26 cellular contexts compared by ENCODE assay signal in the genomic region with DNA sequence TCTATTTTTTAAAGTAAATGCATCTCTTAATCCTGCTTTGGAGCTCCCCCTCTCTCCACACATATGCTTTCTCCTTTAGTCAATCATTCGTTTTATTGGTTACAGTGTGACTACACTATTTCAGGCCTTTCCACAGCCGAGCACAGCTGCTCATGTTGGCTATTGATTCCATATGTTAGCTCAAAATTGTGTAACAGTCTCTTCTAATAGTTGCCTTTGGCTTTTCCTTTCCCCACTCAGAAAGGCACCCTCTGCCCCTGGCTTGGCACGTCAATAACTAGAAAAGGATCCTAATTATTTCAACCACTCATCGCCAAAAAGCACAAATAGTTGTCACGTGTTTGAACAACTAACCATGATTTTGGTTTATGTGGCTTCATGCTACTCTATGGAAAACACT.
A peak's percentile ranks its signal among the peaks of the same experiment; 100 is the strongest.
DNase-seq lines count a peak whose midpoint lies in the region; ATAC-seq, FAIRE-seq and TF ChIP-seq lines count a peak whose summit lies in the region.
"Had no signal": no experiment of that assay in that cellular context is flagged by ENCODE, and none has a peak within 500 bp of the region (broad histone marks: within the 10 kb centered on the region; RNA-seq: fewer than 3 reads in every experiment).

No MANE protein-coding gene starts in this region.

- H3K18ac ChIP-seq in H1 (ENCODE audit: extremely low read depth, low read length): no peak overlapping the region

- intact Hi-C loops in A673 (cut with micrococcal nuclease; ENCODE audit: unreplicated experiment): no loop called here
- intact Hi-C loops in CD4-positive, alpha-beta T cell (cut with DNase I, micrococcal nuclease): no loop called here

- BruUV-seq in A673 (replicated peaks; lab: Mats Ljungman, UMichigan): no TSS peak

- no peak overlapping the region for H3K4me3 ChIP-seq in A673 (ENCODE audit: low read depth, low read length, poor library complexity, severe bottlenecking)
- peak overlapping the region; percentile 67 for H3K4me3 ChIP-seq in SK-N-MC
- no peak overlapping the region for H3K4me3 ChIP-seq in H1 (ENCODE audit: extremely low read depth in 1 of 4, insufficient read depth in 2 of 4, low read depth in 3 of 4, low read length in 4 of 4)
- H3K4me3 ChIP-seq: BLaER1 treated with 17β-estradiol and CSF1 and Interleukin-3, amounts not matched to agents 10 nM and 100 nM; GM23338; HAP-1 had no signal

- H3K9ac ChIP-seq in SK-N-MC (ENCODE audit: insufficient read length) (no peak overlapping the region), H1 (replicated peaks in 1 of 4; ENCODE audit: extremely low read depth in 1 of 4, low read depth in 3 of 4, low read length in 3 of 4) (no peak overlapping the region)
- H3K9ac ChIP-seq: BLaER1 treated with 17β-estradiol and CSF1 and Interleukin-3, amounts not matched to agents 10 nM and 100 nM had no signal

- peaks cover 5% of the 10 kb centered on the region for H3K9me3 Mint-ChIP-seq in glutamatergic neuron (ENCODE audit: unreplicated experiment)
- no peaks in the 10 kb centered on the region for H3K9me3 Mint-ChIP-seq in CD4-positive, alpha-beta T cell
- H3K9me3 Mint-ChIP-seq: GM23338 had no signal

- H3K9me3 ChIP-seq in A673 (ENCODE audit: low read depth, low read length, poor library complexity, severe bottlenecking) (no peaks in the 10 kb centered on the region), SK-N-MC (ENCODE audit: low read depth, low read length) (no peaks in the 10 kb centered on the region), H1 (ENCODE audit: insufficient read depth in 2 of 2, low read depth in 1 of 2, low read length in 1 of 2) (no peaks in the 10 kb centered on the region)
- H3K9me3 ChIP-seq in CD4-positive, alpha-beta T cell (ENCODE audit: control insufficient read depth, low read length): no peaks in the 10 kb centered on the region
- H3K9me3 ChIP-seq: BE2C; BLaER1 treated with 17β-estradiol and CSF1 and Interleukin-3, amounts not matched to agents 10 nM and 100 nM; HAP-1 had no signal

- H3K23me2 ChIP-seq in H1 (ENCODE audit: low read depth, low read length): no peaks in the 10 kb centered on the region; the same call in 1 of the 2 replicates

- H3K27me3 Mint-ChIP-seq in glutamatergic neuron (ENCODE audit: unreplicated experiment): peaks cover 3% of the 10 kb centered on the region
- peaks cover 5% of the 10 kb centered on the region for H3K27me3 Mint-ChIP-seq in CD4-positive, alpha-beta T cell
- H3K27me3 Mint-ChIP-seq: CD4-positive, alpha-beta memory T cell had no signal

- no peaks in the 10 kb centered on the region for H3K36me3 ChIP-seq in A673 (ENCODE audit: insufficient read depth, low read length, poor library complexity, severe bottlenecking)
- no peaks in the 10 kb centered on the region for H3K36me3 ChIP-seq in SK-N-MC (ENCODE audit: insufficient read depth, low read length)
- H3K36me3 ChIP-seq in H1 (ENCODE audit: control insufficient read depth in 2 of 4, insufficient read depth in 4 of 4, low read length in 3 of 4): no peaks in the 10 kb centered on the region
- H3K36me3 ChIP-seq: BE2C; BLaER1 treated with 17β-estradiol and CSF1 and Interleukin-3, amounts not matched to agents 10 nM and 100 nM; HAP-1 had no signal

- no peak for TF ChIP-seq EP300 in H1 (IDR thresholded peaks at IDR 0.05; ENCODE audit: borderline replicate concordance in 1 of 2, low read depth in 2 of 2, low read length in 2 of 2)

- ATAC-seq in HG03159 (IDR thresholded peaks at IDR 0.05; ENCODE audit: unreplicated experiment): no peak
- ATAC-seq in CD4-positive, alpha-beta T cell (ENCODE audit: poor library complexity): no peak
- ATAC-seq: GM23338 had no signal

- POLR2A ChIA-PET in A673 (lab: Charles Lee; ENCODE audit: low non-redundant PET): no interaction called here
- POLR2A ChIA-PET in H1 (lab: Charles Lee; ENCODE audit: partially characterized antibody): no interaction called here
- POLR2A ChIA-PET in CD4-positive, alpha-beta T cell (lab: Charles Lee): no interaction called here

- peak overlapping the region; percentile 46; the same call in 1 of the 2 replicates for H2AFZ ChIP-seq in H1 (ENCODE audit: low read length)
- H2AFZ ChIP-seq: GM23338 had no signal

- H2AK5ac ChIP-seq in H1 (ENCODE audit: low read depth, low read length): no peak overlapping the region

- TF ChIP-seq CTCF in A673 (conservative IDR thresholded peaks at IDR 0.05; ENCODE audit: low read depth, low read length) (no peak), H1 (IDR thresholded peaks at IDR 0.05; ENCODE audit: control extremely low read depth in 1 of 3, insufficient read depth in 1 of 3, low read depth in 1 of 3, low read length in 3 of 3) (no peak), glutamatergic neuron (IDR thresholded peaks at IDR 0.05; ENCODE audit: partially characterized antibody, unreplicated experiment) (no peak)
- no peak for TF ChIP-seq CTCF in CD4-positive, alpha-beta T cell (IDR thresholded peaks at IDR 0.05)

- DNase-seq in A673 (ENCODE audit: low spot score) (peak; percentile 5), SK-N-MC (ENCODE audit: low read depth, low spot score) (peak; percentile 90), H1 (ENCODE audit: low read depth in 1 of 2, low spot score in 2 of 2) (no peak), glutamatergic neuron (peak; percentile 25), NCI-H2107 (lab: John Stamatoyannopoulos, UW) (no peak)
- no peak for DNase-seq in CD4-positive, alpha-beta T cell
- DNase-seq in activated CD4-positive, CD25-positive, alpha-beta regulatory T cell treated with anti-CD3 and anti-CD28 coated beads, Interleukin-2, amount 50 U/mL, for 72 hours: no peak
- DNase-seq: ACHN; AML-193; BE2C; Calu3; CD4-positive, alpha-beta memory T cell; COR-L47; DMS53; DMS79 treated with DMSO at 0.1 percent for 48 hours; GF-D8 had no signal

- FAIRE-seq in H1 (lab: Jason Lieb, UNC): no peak
- FAIRE-seq: A204.1, GM12891, GM18507, H54 had no signal

- H2BK120ac ChIP-seq in H1 (replicated peaks; ENCODE audit: low read depth, low read length): no peak overlapping the region

- no peaks in the 10 kb centered on the region for H4K20me1 ChIP-seq in H1 (replicated peaks in 1 of 2; ENCODE audit: control insufficient read depth in 1 of 2, insufficient read depth in 2 of 2, low read length in 2 of 2)
- H4K20me1 ChIP-seq: BLaER1 treated with 17β-estradiol and CSF1 and Interleukin-3, amounts not matched to agents 10 nM and 100 nM had no signal

- no peak overlapping the region for H2BK15ac ChIP-seq in H1 (ENCODE audit: low read length)

- H3K27ac ChIP-seq in A673 (ENCODE audit: low read depth, low read length, poor library complexity, severe bottlenecking): no peak overlapping the region
- peak overlapping the region; percentile 89 for H3K27ac ChIP-seq in SK-N-MC
- H3K27ac ChIP-seq in H1 (ENCODE audit: low read depth, low read length): no peak overlapping the region
- H3K27ac ChIP-seq in CD4-positive, alpha-beta T cell (ENCODE audit: low read depth, low read length): no peak overlapping the region
- H3K27ac ChIP-seq: 22Rv1; BLaER1 treated with 17β-estradiol and CSF1 and Interleukin-3, amounts not matched to agents 10 nM and 100 nM had no signal

- no peak for TF ChIP-seq POLR2A in H1 (IDR thresholded peaks at IDR 0.05; ENCODE audit: control extremely low read depth in 1 of 2, low read depth in 2 of 2, low read length in 2 of 2)

- CTCF ChIA-PET in A673 (lab: Charles Lee): no interaction called here
- CTCF ChIA-PET in H1 (lab: Charles Lee; ENCODE audit: partially characterized antibody): interaction anchor here (0.7 to 0.9 kb wide), 2 partner anchors 10 to 305 kb away, joined by 3 to 4 read pairs; no protein-coding TSS in a partner anchor
- CTCF ChIA-PET in CD4-positive, alpha-beta T cell (lab: Charles Lee): no interaction called here

- no peak overlapping the region for H4K5ac ChIP-seq in H1 (ENCODE audit: insufficient read length, low read depth, low read length)

- no peaks in the 10 kb centered on the region for H3K79me2 ChIP-seq in H1 (ENCODE audit: control insufficient read depth in 1 of 2, insufficient read depth in 2 of 2, low read length in 2 of 2)

- H3K14ac ChIP-seq in H1 (ENCODE audit: insufficient read length): no peak overlapping the region

- H2BK5ac ChIP-seq in H1 (ENCODE audit: low read depth, low read length): no peak overlapping the region

- H3K27me3 ChIP-seq in A673 (replicated peaks; ENCODE audit: insufficient read depth, low read depth, low read length, poor library complexity) (no peaks in the 10 kb centered on the region), H1 (replicated peaks in 1 of 4; ENCODE audit: control insufficient read depth in 3 of 4, extremely low read depth in 1 of 4, insufficient read depth in 3 of 4, low read length in 3 of 4) (no peaks in the 10 kb centered on the region)
- no peaks in the 10 kb centered on the region for H3K27me3 ChIP-seq in CD4-positive, alpha-beta T cell (ENCODE audit: control insufficient read depth, insufficient read depth, low read length)
- H3K27me3 ChIP-seq: BE2C; BLaER1 treated with 17β-estradiol and CSF1 and Interleukin-3, amounts not matched to agents 10 nM and 100 nM had no signal

- no peak overlapping the region for H3K56ac ChIP-seq in H1 (replicated peaks; ENCODE audit: insufficient read length, low read depth, low read length)

- H2BK20ac ChIP-seq in H1 (ENCODE audit: low read length): no peak overlapping the region

- no peaks in the 10 kb centered on the region for H3K4me1 ChIP-seq in A673 (ENCODE audit: insufficient read depth, low read length, poor library complexity, severe bottlenecking)
- H3K4me1 ChIP-seq in H1 (replicated peaks in 1 of 4; ENCODE audit: control insufficient read depth in 3 of 4, insufficient read depth in 4 of 4, low read length in 3 of 4): no peaks in the 10 kb centered on the region
- H3K4me1 ChIP-seq: BE2C, HAP-1 had no signal

- H3K36me3 Mint-ChIP-seq in glutamatergic neuron (ENCODE audit: unreplicated experiment): no peaks in the 10 kb centered on the region
- no peaks in the 10 kb centered on the region for H3K36me3 Mint-ChIP-seq in CD4-positive, alpha-beta T cell (ENCODE audit: low read depth)
- H3K36me3 Mint-ChIP-seq: CD14-positive monocyte; CD4-positive, alpha-beta memory T cell had no signal

- no peak overlapping the region for H4K8ac ChIP-seq in H1 (ENCODE audit: extremely low read depth, insufficient read depth, low read length)

- no peak for TF ChIP-seq RAD21 in H1 (IDR thresholded peaks at IDR 0.05 in 1 of 2, conservative IDR thresholded peaks at IDR 0.05 in 1 of 2; ENCODE audit: low read depth in 2 of 2, low read length in 2 of 2)

- H3K79me1 ChIP-seq in H1 (ENCODE audit: low read depth, low read length): no peaks in the 10 kb centered on the region

- no peak overlapping the region for H3K23ac ChIP-seq in H1 (ENCODE audit: insufficient read length)

- H3K4me3 Mint-ChIP-seq in glutamatergic neuron (ENCODE audit: unreplicated experiment): peak overlapping the region; percentile 58
- H3K4me3 Mint-ChIP-seq in CD4-positive, alpha-beta T cell: no peak overlapping the region
- H3K4me3 Mint-ChIP-seq: CD14-positive monocyte; CD4-positive, alpha-beta memory T cell; GM23338 had no signal

- H3K4me2 ChIP-seq in H1 (ENCODE audit: insufficient read depth in 1 of 2, low read depth in 2 of 2, low read length in 2 of 2): no peak overlapping the region
- H3K4me2 ChIP-seq: GM23338 had no signal

- peaks cover 11% of the 10 kb centered on the region for H3K4me1 Mint-ChIP-seq in glutamatergic neuron (ENCODE audit: low read depth, unreplicated experiment)
- no peaks in the 10 kb centered on the region for H3K4me1 Mint-ChIP-seq in CD4-positive, alpha-beta T cell (ENCODE audit: low read depth)
- H3K4me1 Mint-ChIP-seq: CD4-positive, alpha-beta memory T cell had no signal

- H3K27ac Mint-ChIP-seq in glutamatergic neuron (ENCODE audit: unreplicated experiment): peak overlapping the region; percentile 88
- H3K27ac Mint-ChIP-seq in CD4-positive, alpha-beta T cell: no peak overlapping the region
- H3K27ac Mint-ChIP-seq: CD14-positive monocyte; CD4-positive, alpha-beta memory T cell; GM23338 had no signal

- 97% methylated on average over 5 of the region's 5 CpGs; no CpG with 5 or more reads in 1 of the 2 experiments for WGBS in H1 (ENCODE audit: extremely low coverage in 1 of 2, insufficient coverage in 1 of 2, insufficient read length in 1 of 2, insufficient replicate concordance in 2 of 2, low coverage in 1 of 2, low lambda C conversion rate in 2 of 2, missing lambda C conversion rate in 1 of 2), 2 experiments

- no peak overlapping the region for H4K91ac ChIP-seq in H1 (replicated peaks; ENCODE audit: insufficient read length, low read length)

- no peak overlapping the region for H3K4ac ChIP-seq in H1 (replicated peaks; ENCODE audit: insufficient read length, low read depth, low read length)

- no peak overlapping the region for H2BK12ac ChIP-seq in H1 (ENCODE audit: low read depth, low read length)

Comparison
In these comparisons a context has a peak if more than half of its experiments do, and no peak if none do; other contexts are left out.
1. DNase-seq: peak in A673 (single experiment), SK-N-MC (single experiment) and glutamatergic neuron (single experiment); none in H1 (0 of 2), CD4-positive, alpha-beta T cell (0 of 10), activated CD4-positive, CD25-positive, alpha-beta regulatory T cell treated with anti-CD3 and anti-CD28 coated beads, Interleukin-2, amount 50 U/mL, for 72 hours (single experiment) and NCI-H2107 (single experiment).